8 cellular contexts compared by ENCODE assay signal in the genomic region with DNA sequence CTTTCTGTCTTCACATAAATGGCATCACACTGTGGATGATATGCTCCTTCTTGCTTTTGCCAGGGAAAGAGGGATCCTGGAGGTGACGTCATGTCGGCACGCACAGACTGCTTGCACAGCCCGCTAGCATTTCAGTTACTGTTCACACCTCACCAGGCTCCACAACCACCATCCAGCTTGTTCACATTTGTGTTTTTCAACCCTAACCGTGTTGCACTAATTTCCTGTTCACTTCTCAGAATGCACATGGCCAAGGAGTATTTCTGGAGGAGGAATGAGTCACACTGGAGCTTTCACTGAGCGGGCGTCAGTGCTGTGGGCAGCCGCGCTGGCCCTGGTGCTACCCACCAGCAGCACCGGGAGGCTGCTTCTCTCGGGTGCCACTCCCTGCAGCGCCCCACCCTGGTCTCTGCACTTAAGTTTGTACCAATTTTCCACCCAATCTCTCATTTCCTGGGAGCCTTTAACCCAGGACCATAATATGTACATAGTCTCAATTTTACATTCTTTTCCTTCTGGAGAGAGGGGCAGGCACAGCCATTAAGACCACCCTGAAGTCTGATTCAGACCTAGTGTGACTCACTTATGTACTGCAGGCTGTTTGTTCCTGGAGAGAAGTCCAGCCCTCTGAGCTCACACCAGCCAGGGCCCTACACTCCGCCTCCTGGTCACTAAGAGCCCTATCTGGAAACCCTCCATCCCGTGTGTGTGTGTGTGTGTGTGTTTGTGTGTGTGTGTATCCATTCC.
DNase-seq lines count a peak whose midpoint lies in the region; ATAC-seq, FAIRE-seq and TF ChIP-seq lines count a peak whose summit lies in the region.

No MANE protein-coding gene starts in this region.

- no peaks in the 10 kb centered on the region for H3K27me3 Mint-ChIP-seq in T-helper 2 cell treated with Interferon-gamma antibody and Interleukin-4, amounts not matched to agents 5 μg/mL and 100 μg/mL, for 36 hours (ENCODE audit: low read depth)

- TF ChIP-seq EP300 in HepG2 (IDR thresholded peaks at IDR 0.05; ENCODE audit: low read depth in 2 of 2, low read length in 2 of 2) (no peak), HepG2 (CRISPR knock-in tag; IDR thresholded peaks at IDR 0.05; ENCODE audit: borderline replicate concordance) (no peak)

- H3K36me3 Mint-ChIP-seq in T-helper 2 cell treated with Interferon-gamma antibody and Interleukin-4, amounts not matched to agents 5 μg/mL and 100 μg/mL, for 36 hours (ENCODE audit: low read depth): peaks cover 82% of the 10 kb centered on the region

- DNase-seq in GM13976 (ENCODE audit: low spot score) (no peak), astrocyte of the hippocampus (ENCODE audit: low read depth, low spot score) (peak; percentile 92), HepG2 (ENCODE audit: low spot score) (peak; percentile 34), NCI-H146 (lab: John Stamatoyannopoulos, UW) (no peak)
- DNase-seq in T-helper 2 cell treated with Interferon-gamma antibody and Interleukin-4, amounts not matched to agents 5 μg/mL and 100 μg/mL, for 36 hours (ENCODE audit: low spot score): peak; percentile 84
- peak in 2 of 3 donors; percentile 52 to 57 for DNase-seq in stimulated activated CD4-positive, alpha-beta T cell treated with anti-CD3 and anti-CD28 coated beads, TNF-alpha, amount 100 ng/mL, for 48 hours (ENCODE audit: low read depth in 3 of 3)

- in situ Hi-C loops in GM13976 (cut with MboI; ENCODE audit: low sequenced_read_pairs, unreplicated experiment) (loop anchor here (10.0 kb wide), 1 partner anchor 57 kb away; no protein-coding TSS in a partner anchor), HepG2 (cut with HindIII; ENCODE audit: extremely low pct_ligation_motif_present, low pct_unique_long_range_greater_than_20kb) (no loop called here)

- H3K27me3 ChIP-seq in HepG2 (ENCODE audit: control insufficient read depth in 1 of 2, insufficient read depth in 2 of 2, low read length in 2 of 2): no peaks in the 10 kb centered on the region

- CTCF ChIA-PET in HepG2 (lab: Yijun Ruan, JAX; ENCODE audit: low intra/inter-chr PET ratio, low total read pairs): no interaction called here

- POLR2A ChIA-PET in HepG2 (lab: Yijun Ruan, JAX): no interaction called here

- no peak overlapping the region for H3K27ac ChIP-seq in HepG2 (ENCODE audit: extremely low read length, insufficient read depth, low read length)

- peak; percentile 31 for ATAC-seq in HG03175 (IDR thresholded peaks at IDR 0.05; ENCODE audit: unreplicated experiment)
- ATAC-seq in HepG2: peak; percentile 77
- no peak for ATAC-seq in HG03097 (IDR thresholded peaks at IDR 0.05; ENCODE audit: low FRiP score, unreplicated experiment)

- peak overlapping the region; percentile 96 for H3K27ac Mint-ChIP-seq in T-helper 2 cell treated with Interferon-gamma antibody and Interleukin-4, amounts not matched to agents 5 μg/mL and 100 μg/mL, for 36 hours

- H3K36me3 ChIP-seq in HepG2 (replicated peaks in 1 of 2; ENCODE audit: control insufficient read depth in 1 of 2, insufficient read depth in 2 of 2, low read length in 2 of 2): no peaks in the 10 kb centered on the region; a peak in 2 of 5 replicates

- no peaks in the 10 kb centered on the region for H4K20me1 ChIP-seq in HepG2 (ENCODE audit: insufficient read depth, low read length)

- no peak for TF ChIP-seq POLR2A in HepG2 (IDR thresholded peaks at IDR 0.05; ENCODE audit: insufficient read depth in 1 of 2, low read depth in 2 of 2, low read length in 2 of 2)

- no peaks in the 10 kb centered on the region for H3K9me3 ChIP-seq in HepG2 (ENCODE audit: low read length)

- TF ChIP-seq CTCF in GM13976 (IDR thresholded peaks at IDR 0.05; ENCODE audit: borderline replicate concordance, control extremely low read depth, extremely low read depth, insufficient read depth, missing control alignments) (peak; percentile 17), HepG2 (CRISPR knock-in tag; IDR thresholded peaks at IDR 0.05) (no peak)

- H3K4me3 Mint-ChIP-seq in T-helper 2 cell treated with Interferon-gamma antibody and Interleukin-4, amounts not matched to agents 5 μg/mL and 100 μg/mL, for 36 hours: peak overlapping the region; percentile 76

- H3K9me3 Mint-ChIP-seq in T-helper 2 cell treated with Interferon-gamma antibody and Interleukin-4, amounts not matched to agents 5 μg/mL and 100 μg/mL, for 36 hours: no peaks in the 10 kb centered on the region

- 92% methylated on average over 14 of the region's 14 CpGs for WGBS in HepG2 (ENCODE audit: low lambda C conversion rate)

- peaks cover 22% of the 10 kb centered on the region for H3K4me1 ChIP-seq in HepG2 (ENCODE audit: insufficient read depth, low read length)

- intact Hi-C loops in HepG2 (cut with micrococcal nuclease; ENCODE audit: unreplicated experiment): no loop called here

- no peak overlapping the region for H2AFZ ChIP-seq in HepG2 (ENCODE audit: low read length)

- no TSS peak for BruUV-seq in HepG2 (replicated peaks; lab: Mats Ljungman, UMichigan)

- no peak overlapping the region for H3K4me2 ChIP-seq in HepG2 (ENCODE audit: low read depth, low read length)

- no peak overlapping the region for H3K9ac ChIP-seq in HepG2 (ENCODE audit: insufficient read depth, low read depth, low read length)

- no peak for FAIRE-seq in HepG2 (lab: Jason Lieb, UNC)

- no peak for TF ChIP-seq RAD21 in HepG2 (CRISPR knock-in tag; IDR thresholded peaks at IDR 0.05)

- H3K4me3 ChIP-seq in HepG2 (replicated peaks in 1 of 3; ENCODE audit: insufficient read depth in 1 of 3, low read depth in 2 of 3, low read length in 3 of 3): no peak overlapping the region

- no peaks in the 10 kb centered on the region for H3K79me2 ChIP-seq in HepG2 (ENCODE audit: insufficient read depth, low read length)

- H3K4me1 Mint-ChIP-seq in T-helper 2 cell treated with Interferon-gamma antibody and Interleukin-4, amounts not matched to agents 5 μg/mL and 100 μg/mL, for 36 hours (ENCODE audit: low read depth): peaks cover 96% of the 10 kb centered on the region

TF ChIP-seq in HepG2, 621 proteins besides CTCF, POLR2A, EP300 and RAD21:
- no peak for TF ChIP-seq TCF7L2 (IDR thresholded peaks at IDR 0.05; ENCODE audit: low read depth, low read length)
- TF ChIP-seq, protein P1, sequence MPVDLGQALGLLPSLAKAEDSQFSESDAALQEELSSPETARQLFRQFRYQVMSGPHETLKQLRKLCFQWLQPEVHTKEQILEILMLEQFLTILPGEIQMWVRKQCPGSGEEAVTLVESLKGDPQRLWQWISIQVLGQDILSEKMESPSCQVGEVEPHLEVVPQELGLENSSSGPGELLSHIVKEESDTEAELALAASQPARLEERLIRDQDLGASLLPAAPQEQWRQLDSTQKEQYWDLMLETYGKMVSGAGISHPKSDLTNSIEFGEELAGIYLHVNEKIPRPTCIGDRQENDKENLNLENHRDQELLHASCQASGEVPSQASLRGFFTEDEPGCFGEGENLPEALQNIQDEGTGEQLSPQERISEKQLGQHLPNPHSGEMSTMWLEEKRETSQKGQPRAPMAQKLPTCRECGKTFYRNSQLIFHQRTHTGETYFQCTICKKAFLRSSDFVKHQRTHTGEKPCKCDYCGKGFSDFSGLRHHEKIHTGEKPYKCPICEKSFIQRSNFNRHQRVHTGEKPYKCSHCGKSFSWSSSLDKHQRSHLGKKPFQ (CRISPR knock-in tag; IDR thresholded peaks at IDR 0.05; ENCODE audit: insufficient replicate concordance): peak; percentile 60

Comparison
In these comparisons a context has a peak if more than half of its experiments do, and no peak if none do; other contexts are left out.
1. DNase-seq: peak in T-helper 2 cell treated with Interferon-gamma antibody and Interleukin-4, amounts not matched to agents 5 μg/mL and 100 μg/mL, for 36 hours (single experiment), astrocyte of the hippocampus (single experiment), HepG2 (single experiment) and stimulated activated CD4-positive, alpha-beta T cell treated with anti-CD3 and anti-CD28 coated beads, TNF-alpha, amount 100 ng/mL, for 48 hours (2 of 3); none in GM13976 (single experiment) and NCI-H146 (single experiment).